In genomic region chr19:49125025-49125731, GRCh38 we compare ENCODE assay signal across 1 cellular context.
TF ChIP-seq lines count a peak whose summit lies in the region.

No MANE protein-coding gene starts in this region.

TF ChIP-seq in IMR-90, 13 proteins besides CTCF, POLR2A, EP300 and RAD21 (continued from another document):
- no peak for TF ChIP-seq FOS (IDR thresholded peaks at IDR 0.05; ENCODE audit: low read depth, low read length)
- no peak for TF ChIP-seq NFE2L2 (IDR thresholded peaks at IDR 0.05; ENCODE audit: low read depth, low read length)
- no peak for TF ChIP-seq ELK1 (IDR thresholded peaks at IDR 0.05; ENCODE audit: borderline replicate concordance, low read depth, low read length)
- no peak for TF ChIP-seq BHLHE40 (IDR thresholded peaks at IDR 0.05; ENCODE audit: low read depth, low read length)
